9 cellular contexts compared by ENCODE assay signal in genomic region chr11:27694992-27695391, GRCh38. TPM values are rescaled to one million over a fixed set of nuclear protein-coding genes. Genes with fewer than 3 reads are reported as not detected.
DNase-seq lines count a peak whose midpoint lies in the region; ATAC-seq, FAIRE-seq and TF ChIP-seq lines count a peak whose summit lies in the region.
"Had no signal": no experiment of that assay in that cellular context is flagged by ENCODE, and none has a peak within 500 bp of the region (broad histone marks: within the 10 kb centered on the region; RNA-seq: fewer than 3 reads in every experiment).

No MANE protein-coding gene starts in this region.

- intact Hi-C loops in GM12878 (cut with micrococcal nuclease; ENCODE audit: unreplicated experiment): loop anchor here (1.0 to 10.0 kb wide), 2 partner anchors 1330 to 1464 kb away; no protein-coding TSS in a partner anchor

- H3K36me3 ChIP-seq in MM.1S (replicated peaks; ENCODE audit: insufficient read depth, low read length) (no peaks in the 10 kb centered on the region), GM12878 (ENCODE audit: control insufficient read depth in 2 of 2, insufficient read depth in 2 of 2, low read length in 1 of 2) (no peaks in the 10 kb centered on the region)

- no peak for TF ChIP-seq EP300 in GM12878 (IDR thresholded peaks at IDR 0.05; ENCODE audit: borderline replicate concordance in 1 of 2, control insufficient read depth in 1 of 2, low read depth in 2 of 2, low read length in 2 of 2)

- SMC1A ChIA-PET in GM12878 (lab: Charles Lee; ENCODE audit: uncharacterized antibody, unreplicated experiment): interaction anchor here (0.8 to 3.6 kb wide), 11 partner anchors 10 to 1639 kb away, joined by 3 to 12 read pairs (median 4); no protein-coding TSS in a partner anchor

- POLR2A ChIA-PET in GM12878 (lab: Charles Lee): no interaction called here

- H3K4me2 ChIP-seq in MM.1S (ENCODE audit: low read depth, low read length): no peak overlapping the region
- no peak overlapping the region for H3K4me2 ChIP-seq in GM12878 (ENCODE audit: control insufficient read depth, insufficient read depth)

- peaks cover 81% of the 10 kb centered on the region for H3K27me3 Mint-ChIP-seq in neural crest cell (ENCODE audit: low read depth)

- 0 out of 2 replicates have a peak, but pooled peaks cover 5% of the 10 kb centered on the region for H3K4me1 ChIP-seq in MM.1S (ENCODE audit: low read length)
- H3K4me1 ChIP-seq in GM12878 (ENCODE audit: control insufficient read depth, insufficient read depth, low read length): no peaks in the 10 kb centered on the region

- no peak overlapping the region for H2AFZ ChIP-seq in MM.1S (ENCODE audit: low read length)
- no peak overlapping the region for H2AFZ ChIP-seq in GM12878 (ENCODE audit: control insufficient read depth, low read depth, low read length)

- H3K27ac ChIP-seq in MM.1S (ENCODE audit: low read length) (no peak overlapping the region), GM12878 (ENCODE audit: control insufficient read depth, insufficient read depth) (no peak overlapping the region)

- TF ChIP-seq CTCF in MM.1S (IDR thresholded peaks at IDR 0.05; ENCODE audit: low read length): peak; percentile 40
- peak in 2 of 3 experiments; percentile 34 to 51; a peak in 3 of 6 replicates for TF ChIP-seq CTCF in GM12878 (IDR thresholded peaks at IDR 0.05 in 2 of 3, conservative IDR thresholded peaks at IDR 0.05 in 1 of 3; ENCODE audit: control insufficient read depth in 2 of 3, extremely low read depth in 1 of 3, insufficient read depth in 1 of 3, low read depth in 3 of 3, low read length in 3 of 3)
- peak; percentile 67 for TF ChIP-seq CTCF in neural crest cell (conservative IDR thresholded peaks at IDR 0.05)

- H3K79me2 ChIP-seq in MM.1S (ENCODE audit: low read length): no peaks in the 10 kb centered on the region
- H3K79me2 ChIP-seq in GM12878 (ENCODE audit: control insufficient read depth, insufficient read depth, low read length): no peaks in the 10 kb centered on the region

- H3K36me3 Mint-ChIP-seq in neural crest cell (ENCODE audit: low read depth): no peaks in the 10 kb centered on the region

- no peak overlapping the region for H3K9ac ChIP-seq in MM.1S (ENCODE audit: low read length)
- H3K9ac ChIP-seq in GM12878 (ENCODE audit: control insufficient read depth, insufficient read depth, low read length): no peak overlapping the region

- no peaks in the 10 kb centered on the region for H3K9me3 ChIP-seq in MM.1S (replicated peaks; ENCODE audit: insufficient read depth, low read length)
- H3K9me3 ChIP-seq in GM12878 (replicated peaks; ENCODE audit: control insufficient read depth, insufficient read depth, low read length): no peaks in the 10 kb centered on the region

- in situ Hi-C loops in GM12878 (cut with MboI): loop anchor here (5.0 kb wide), 1 partner anchor 1637 kb away; no protein-coding TSS in a partner anchor

- H4K20me1 ChIP-seq in MM.1S (ENCODE audit: insufficient read depth, low read length) (no peaks in the 10 kb centered on the region), GM12878 (ENCODE audit: control insufficient read depth, insufficient read depth) (no peaks in the 10 kb centered on the region)

- FAIRE-seq in GM12878 (lab: Jason Lieb, UNC): no peak

- 3% methylated on average over 3 of the region's 3 CpGs for WGBS in GM12878 (ENCODE audit: insufficient coverage, insufficient replicate concordance, low lambda C conversion rate, missing lambda C conversion rate)

- H3F3A ChIP-seq in MM.1S (ENCODE audit: insufficient read depth, low read length): no peaks in the 10 kb centered on the region

- RAD21 ChIA-PET in GM12878 (lab: Charles Lee; ENCODE audit: unreplicated experiment): interaction anchor here (1.8 to 3.3 kb wide), 3 partner anchors 835 to 1634 kb away, joined by 10 to 14 read pairs (median 10); no protein-coding TSS in a partner anchor

- H3K9me2 ChIP-seq in MM.1S (replicated peaks; ENCODE audit: insufficient read depth, low read length): no peaks in the 10 kb centered on the region

- no peak overlapping the region for H3K4me3 Mint-ChIP-seq in neural crest cell

- CTCF ChIA-PET in GM12878 (lab: Yijun Ruan, JAX): interaction anchor here (1.0 to 3.8 kb wide), 14 partner anchors 9 to 1634 kb away, joined by 3 to 33 read pairs (median 6); no protein-coding TSS in a partner anchor

- H3K9me3 Mint-ChIP-seq in neural crest cell: no peaks in the 10 kb centered on the region

- no TSS peak for BruUV-seq in GM12878 (replicated peaks; lab: Mats Ljungman, UMichigan)

- ATAC-seq in GM12878: no peak
- ATAC-seq in GM21576 (IDR thresholded peaks at IDR 0.05; ENCODE audit: unreplicated experiment): no peak

- no peak for TF ChIP-seq POLR2A in GM12878 (IDR thresholded peaks at IDR 0.05; ENCODE audit: low read depth, low read length)

- no peak overlapping the region for H3K27ac Mint-ChIP-seq in neural crest cell (ENCODE audit: unreplicated experiment)

- H3K4me3 ChIP-seq in MM.1S (ENCODE audit: low read length) (no peak overlapping the region), GM12878 (no peak overlapping the region)

- no peaks in the 10 kb centered on the region for H3K27me3 ChIP-seq in MM.1S (replicated peaks; ENCODE audit: insufficient read depth, low read length)
- H3K27me3 ChIP-seq in GM12878 (replicated peaks in 1 of 2; ENCODE audit: control insufficient read depth in 2 of 2, insufficient read depth in 2 of 2, low read length in 1 of 2): peaks cover 3 to 5% of the 10 kb centered on the region in 2 experiments

- peak; percentile 31 for TF ChIP-seq RAD21 in GM12878 (IDR thresholded peaks at IDR 0.05; ENCODE audit: insufficient read depth, low read depth, low read length)

- DNase-seq in NCI-H1417 (lab: John Stamatoyannopoulos, UW) (peak in 2 of 3 experiments; percentile 26 to 40), NCI-H1417 treated with DMSO at 0.1 percent for 48 hours (lab: John Stamatoyannopoulos, UW) (no peak), MM.1S (no peak), GM12878 (ENCODE audit: low read depth, low spot score) (no peak), neural crest cell (ENCODE audit: low read depth, low spot score) (no peak), SKM-1 (lab: John Stamatoyannopoulos, UW; ENCODE audit: unreplicated experiment) (no peak)
- no peak for DNase-seq in central memory CD4-positive, alpha-beta T cell
- DNase-seq: NCI-H510A treated with DMSO at 0.1 percent for 48 hours had no signal

- peaks cover 14% of the 10 kb centered on the region for H3K4me1 Mint-ChIP-seq in neural crest cell

TF ChIP-seq in GM12878, 131 proteins besides CTCF, POLR2A, EP300 and RAD21:
- TF ChIP-seq SMC3 (IDR thresholded peaks at IDR 0.05; ENCODE audit: borderline replicate concordance, low read length) (peak; percentile 16; the same call in 1 of the 2 replicates), YY1 (IDR thresholded peaks at IDR 0.05; ENCODE audit: low read depth, low read length) (no peak), SMAD5 (IDR thresholded peaks at IDR 0.05; ENCODE audit: low read depth) (no peak), SIN3A (IDR thresholded peaks at IDR 0.05; ENCODE audit: low read depth, low read length) (no peak)
- TF ChIP-seq, protein P1, sequence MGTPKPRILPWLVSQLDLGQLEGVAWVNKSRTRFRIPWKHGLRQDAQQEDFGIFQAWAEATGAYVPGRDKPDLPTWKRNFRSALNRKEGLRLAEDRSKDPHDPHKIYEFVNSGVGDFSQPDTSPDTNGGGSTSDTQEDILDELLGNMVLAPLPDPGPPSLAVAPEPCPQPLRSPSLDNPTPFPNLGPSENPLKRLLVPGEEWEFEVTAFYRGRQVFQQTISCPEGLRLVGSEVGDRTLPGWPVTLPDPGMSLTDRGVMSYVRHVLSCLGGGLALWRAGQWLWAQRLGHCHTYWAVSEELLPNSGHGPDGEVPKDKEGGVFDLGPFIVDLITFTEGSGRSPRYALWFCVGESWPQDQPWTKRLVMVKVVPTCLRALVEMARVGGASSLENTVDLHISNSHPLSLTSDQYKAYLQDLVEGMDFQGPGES (IDR thresholded peaks at IDR 0.05): no peak

RNA-seq across cellular contexts. Expression of gene BDNF, which starts 5.3 kb away (rescaled TPM):
- 0.15 and 0.23 TPM in 2 replicates for total RNA-seq in GM12878 (2013; cell fraction: nucleolus; rRNA removed)
- 0.06 TPM in 1 of 2 replicates, not detected in the other for total RNA-seq in GM12878 (2014; rRNA removed)
- total RNA-seq in GM12878 (2014; rRNA removed; fragmentation: Illumina TruSeq; extraction: Trizol): 0.04 TPM in 1 of 2 replicates, not detected in the other
- 0.05 and 0.08 TPM in 2 replicates for total RNA-seq in GM12878 (2021)
- not detected for polyA plus RNA-seq in GM12878 (2011; ENCODE audit: low read depth)
- polyA plus RNA-seq in GM12878 (2011; rRNA removed): 0.14 and 0.15 TPM in 2 replicates
- 0.04 and 0.07 TPM in 2 replicates for polyA plus RNA-seq in GM12878 (2011; cell fraction: cytosol; rRNA removed)
- 0.06 and 0.13 TPM in 2 replicates for polyA plus RNA-seq in GM12878 (2011; cell fraction: nucleus; rRNA removed)
- polyA plus RNA-seq in GM12878 (2012): 0.07 TPM in 1 of 2 replicates, not detected in the other
- polyA plus RNA-seq in GM12878 (2014; fragmentation: Illumina TruSeq; extraction: Trizol): 0.05 TPM in 1 of 2 replicates, not detected in the other
- polyA plus RNA-seq in GM12878 (2014; fragmentation: Nextera tagmentation; extraction: Ambion mirVana): under 1 TPM; 0.02 to 0.03 TPM
- 0.05 TPM in 1 of 2 replicates, not detected in the other for polyA plus RNA-seq in GM12878 (2014; rRNA removed)
- under 1 TPM; 0.07 to 0.24 TPM for polyA plus RNA-seq in GM12878 (2016; fragmentation: Nextera tagmentation; extraction: Ambion mirVana)
- 0.10 TPM in 1 of 2 replicates, not detected in the other for polyA minus RNA-seq in GM12878 (2011; rRNA and poly(A)+ RNA removed)
- not detected in 2 replicates for polyA minus RNA-seq in GM12878 (2011; cell fraction: cytosol; rRNA and poly(A)+ RNA removed)
- 0.10 and 0.12 TPM in 2 replicates for polyA minus RNA-seq in GM12878 (2011; cell fraction: nucleus; rRNA and poly(A)+ RNA removed)
- total RNA-seq in neural crest cell: 0.07 and 0.20 TPM in 2 replicates

Comparison
In these comparisons a context has a peak if more than half of its experiments do, and no peak if none do; other contexts are left out.
1. DNase-seq: peak in NCI-H1417 (2 of 3); none in NCI-H1417 treated with DMSO at 0.1 percent for 48 hours (single experiment), MM.1S (single experiment), GM12878 (single experiment), neural crest cell (single experiment), SKM-1 (single experiment) and central memory CD4-positive, alpha-beta T cell (single experiment).
2. Peak in every context shown above with its lines, with median percentiles within 50 percentile points of each other: CTCF ChIP-seq.